32 cellular contexts compared by ENCODE assay signal in genomic region chr9:124328285-124328684, GRCh38.
"Had no signal": no experiment of that assay in that cellular context is flagged by ENCODE, and none has a peak within 500 bp of the region (broad histone marks: within the 10 kb centered on the region; RNA-seq: fewer than 3 reads in every experiment).

No MANE protein-coding gene starts in this region.

- DNase-seq: activated CD4-positive, alpha-beta memory T cell treated with anti-CD3 and anti-CD28 coated beads for 36 hours; activated CD4-positive, alpha-beta T cell treated with anti-CD3 and anti-CD28 coated beads for 36 hours; activated CD4-positive, alpha-beta T cell treated with anti-CD3 and anti-CD28 coated beads, Interleukin-2, amount 10 ng/mL, durations not matched to agents 24 days and 14 days; activated CD4-positive, CD25-positive, alpha-beta regulatory T cell; activated CD4-positive, CD25-positive, alpha-beta regulatory T cell treated with anti-CD3 and anti-CD28 coated beads, Interleukin-2, amount 50 U/mL, for 72 hours; activated CD8-positive, alpha-beta memory T cell treated with anti-CD3 and anti-CD28 coated beads, Interleukin-2, amount 10 ng/mL, durations not matched to agents 7 days and 5 days; activated CD8-positive, alpha-beta memory T cell treated with anti-CD3 and anti-CD28 coated beads, Interleukin-2, amount 50 U/mL, for 4 hours; activated CD8-positive, alpha-beta T cell treated with anti-CD3 and anti-CD28 coated beads, Interleukin-2, amount 10 ng/mL, durations not matched to agents 7 days and 5 days; activated gamma-delta T cell; activated naive CD4-positive, alpha-beta T cell; activated naive CD4-positive, alpha-beta T cell treated with anti-CD3 and anti-CD28 coated beads, Interleukin-2, amount 10 ng/mL, durations not matched to agents 7 days and 5 days; activated naive CD8-positive, alpha-beta T cell treated with anti-CD3 and anti-CD28 coated beads, Interleukin-2, amount 10 ng/mL, durations not matched to agents 7 days and 5 days; activated T-cell treated with anti-CD3 and anti-CD28 coated beads, Interleukin-2, amount 50 U/mL, for 1 hour; activated T-cell treated with anti-CD3 and anti-CD28 coated beads, Interleukin-2, amount 50 U/mL, for 48 hours; central memory CD4-positive, alpha-beta T cell; cerebellar nuclear complex; colonic mucosa; effector CD8-positive, alpha-beta T cell; esophagus squamous epithelium; foreskin melanocyte; head of caudate nucleus; T-helper 2 cell had no signal

- H3K27me3 Mint-ChIP-seq: activated CD4-positive, alpha-beta memory T cell treated with anti-CD3 and anti-CD28 coated beads for 36 hours; activated CD4-positive, alpha-beta T cell treated with anti-CD3 and anti-CD28 coated beads for 36 hours; activated CD4-positive, alpha-beta T cell treated with anti-CD3 and anti-CD28 coated beads, Interleukin-2, amount 10 ng/mL, durations not matched to agents 24 days and 14 days; activated CD8-positive, alpha-beta memory T cell treated with anti-CD3 and anti-CD28 coated beads, Interleukin-2, amount 10 ng/mL, durations not matched to agents 7 days and 5 days; activated naive CD4-positive, alpha-beta T cell treated with anti-CD3 and anti-CD28 coated beads, Interleukin-2, amount 10 ng/mL, durations not matched to agents 7 days and 5 days; activated naive CD8-positive, alpha-beta T cell treated with anti-CD3 and anti-CD28 coated beads, Interleukin-2, amount 10 ng/mL, durations not matched to agents 7 days and 5 days; brain had no signal

- H3K4me1 Mint-ChIP-seq: activated CD4-positive, alpha-beta T cell treated with anti-CD3 and anti-CD28 coated beads for 36 hours; activated CD4-positive, alpha-beta T cell treated with anti-CD3 and anti-CD28 coated beads, Interleukin-2, amount 10 ng/mL, durations not matched to agents 24 days and 14 days; activated CD8-positive, alpha-beta memory T cell treated with anti-CD3 and anti-CD28 coated beads, Interleukin-2, amount 10 ng/mL, durations not matched to agents 7 days and 5 days; activated naive CD4-positive, alpha-beta T cell treated with anti-CD3 and anti-CD28 coated beads, Interleukin-2, amount 10 ng/mL, durations not matched to agents 7 days and 5 days; activated naive CD8-positive, alpha-beta T cell treated with anti-CD3 and anti-CD28 coated beads, Interleukin-2, amount 10 ng/mL, durations not matched to agents 7 days and 5 days had no signal

- FAIRE-seq: endometrium, endothelial cell of umbilical vein had no signal

- H3K27me3 ChIP-seq: ascending aorta, breast epithelium, cardiac muscle cell, colonic mucosa, esophagus squamous epithelium, gastroesophageal sphincter had no signal

- H3K36me3 ChIP-seq: cardiac muscle cell had no signal

- H3K36me3 Mint-ChIP-seq: activated CD4-positive, alpha-beta memory T cell treated with anti-CD3 and anti-CD28 coated beads for 36 hours; activated CD8-positive, alpha-beta memory T cell treated with anti-CD3 and anti-CD28 coated beads, Interleukin-2, amount 10 ng/mL, durations not matched to agents 7 days and 5 days; activated naive CD4-positive, alpha-beta T cell treated with anti-CD3 and anti-CD28 coated beads, Interleukin-2, amount 10 ng/mL, durations not matched to agents 7 days and 5 days; activated naive CD4-positive, alpha-beta T cell treated with anti-CD3 and anti-CD28 coated beads, Interleukin-2, amount 50 U/mL, for 72 hours; activated naive CD8-positive, alpha-beta T cell treated with anti-CD3 and anti-CD28 coated beads, Interleukin-2, amount 10 ng/mL, durations not matched to agents 7 days and 5 days had no signal

- H3K4me3 ChIP-seq: ascending aorta, breast epithelium, cardiac muscle cell, colonic mucosa, esophagus squamous epithelium, gastroesophageal sphincter had no signal

- H3K4me1 ChIP-seq: ascending aorta, breast epithelium, colonic mucosa, esophagus squamous epithelium, gastroesophageal sphincter had no signal

- ATAC-seq: activated CD4-positive, alpha-beta T cell treated with anti-CD3 and anti-CD28 coated beads for 36 hours; activated CD8-positive, alpha-beta memory T cell treated with anti-CD3 and anti-CD28 coated beads, Interleukin-2, amount 10 ng/mL, durations not matched to agents 7 days and 5 days; activated CD8-positive, alpha-beta T cell treated with anti-CD3 and anti-CD28 coated beads, Interleukin-2, amount 10 ng/mL, durations not matched to agents 7 days and 5 days; activated naive CD4-positive, alpha-beta T cell treated with anti-CD3 and anti-CD28 coated beads, Interleukin-2, amount 50 U/mL, for 72 hours; gastroesophageal sphincter had no signal

- H3K27ac ChIP-seq: ascending aorta, breast epithelium, cardiac muscle cell, colonic mucosa, epithelial cell of prostate, esophagus squamous epithelium, gastroesophageal sphincter had no signal

- H3K9me3 ChIP-seq: ascending aorta, breast epithelium, colonic mucosa, esophagus squamous epithelium, gastroesophageal sphincter had no signal

- H3K27ac Mint-ChIP-seq: activated CD4-positive, alpha-beta memory T cell treated with anti-CD3 and anti-CD28 coated beads for 36 hours; activated CD4-positive, alpha-beta T cell treated with anti-CD3 and anti-CD28 coated beads for 36 hours; activated CD4-positive, alpha-beta T cell treated with anti-CD3 and anti-CD28 coated beads, Interleukin-2, amount 10 ng/mL, durations not matched to agents 24 days and 14 days; activated CD8-positive, alpha-beta memory T cell treated with anti-CD3 and anti-CD28 coated beads, Interleukin-2, amount 10 ng/mL, durations not matched to agents 7 days and 5 days; activated CD8-positive, alpha-beta T cell treated with anti-CD3 and anti-CD28 coated beads, Interleukin-2, amount 10 ng/mL, durations not matched to agents 7 days and 5 days; activated naive CD4-positive, alpha-beta T cell treated with anti-CD3 and anti-CD28 coated beads, Interleukin-2, amount 10 ng/mL, durations not matched to agents 7 days and 5 days; activated naive CD4-positive, alpha-beta T cell treated with anti-CD3 and anti-CD28 coated beads, Interleukin-2, amount 50 U/mL, for 72 hours; activated naive CD8-positive, alpha-beta T cell treated with anti-CD3 and anti-CD28 coated beads, Interleukin-2, amount 10 ng/mL, durations not matched to agents 7 days and 5 days; activated T-helper 1 cell treated with anti-CD3 and anti-CD28 coated beads, Interleukin-12 subunit alpha, Interleukin-12 subunit beta, Interleukin-2, Interleukin-4 antibody, amounts not matched to agents 30 ng/mL and 10 ng/mL and 1 ng/mL, durations not matched to agents 14 hours and 24 hours and 36 hours had no signal

- H3K4me3 Mint-ChIP-seq: activated CD4-positive, alpha-beta memory T cell treated with anti-CD3 and anti-CD28 coated beads for 36 hours; activated CD4-positive, alpha-beta T cell treated with anti-CD3 and anti-CD28 coated beads for 36 hours; activated CD4-positive, alpha-beta T cell treated with anti-CD3 and anti-CD28 coated beads, Interleukin-2, amount 10 ng/mL, durations not matched to agents 24 days and 14 days; activated CD8-positive, alpha-beta memory T cell treated with anti-CD3 and anti-CD28 coated beads, Interleukin-2, amount 10 ng/mL, durations not matched to agents 7 days and 5 days; activated CD8-positive, alpha-beta T cell treated with anti-CD3 and anti-CD28 coated beads, Interleukin-2, amount 10 ng/mL, durations not matched to agents 7 days and 5 days; activated naive CD4-positive, alpha-beta T cell treated with anti-CD3 and anti-CD28 coated beads, Interleukin-2, amount 10 ng/mL, durations not matched to agents 7 days and 5 days; activated naive CD8-positive, alpha-beta T cell treated with anti-CD3 and anti-CD28 coated beads, Interleukin-2, amount 10 ng/mL, durations not matched to agents 7 days and 5 days; activated T-helper 1 cell treated with anti-CD3 and anti-CD28 coated beads, Interleukin-12 subunit alpha, Interleukin-12 subunit beta, Interleukin-2, Interleukin-4 antibody, amounts not matched to agents 30 ng/mL and 10 ng/mL and 1 ng/mL, durations not matched to agents 14 hours and 24 hours and 36 hours; brain had no signal

- H3K9me3 Mint-ChIP-seq: activated CD4-positive, alpha-beta memory T cell treated with anti-CD3 and anti-CD28 coated beads for 36 hours; activated CD4-positive, alpha-beta T cell treated with anti-CD3 and anti-CD28 coated beads, Interleukin-2, amount 10 ng/mL, durations not matched to agents 24 days and 14 days; activated naive CD4-positive, alpha-beta T cell treated with anti-CD3 and anti-CD28 coated beads, Interleukin-2, amount 10 ng/mL, durations not matched to agents 7 days and 5 days; activated naive CD4-positive, alpha-beta T cell treated with anti-CD3 and anti-CD28 coated beads, Interleukin-2, amount 50 U/mL, for 72 hours; activated naive CD8-positive, alpha-beta T cell treated with anti-CD3 and anti-CD28 coated beads, Interleukin-2, amount 10 ng/mL, durations not matched to agents 7 days and 5 days; activated T-helper 1 cell treated with anti-CD3 and anti-CD28 coated beads, Interleukin-12 subunit alpha, Interleukin-12 subunit beta, Interleukin-2, Interleukin-4 antibody, amounts not matched to agents 30 ng/mL and 10 ng/mL and 1 ng/mL, durations not matched to agents 14 hours and 24 hours and 36 hours; brain had no signal
